25 cellular contexts compared by ENCODE assay signal in genomic region chr15:63512148-63512547, GRCh38. TPM values are rescaled to one million over a fixed set of nuclear protein-coding genes. Genes with fewer than 3 reads are reported as not detected.
DNase-seq lines count a peak whose midpoint lies in the region; ATAC-seq lines count a peak whose summit lies in the region.
"Had no signal": no experiment of that assay in that cellular context is flagged by ENCODE, and none has a peak within 500 bp of the region (broad histone marks: within the 10 kb centered on the region; RNA-seq: fewer than 3 reads in every experiment).

No MANE protein-coding gene starts in this region.

- H3K4me3 ChIP-seq in trophoblast cell (ENCODE audit: low read depth, low read length), result no peak overlapping the region
- H3K4me3 ChIP-seq: lower lobe of right lung, sigmoid colon had no signal

- no peak overlapping the region for H2BK12ac ChIP-seq in trophoblast cell (ENCODE audit: low read length)

- peaks cover 4% of the 10 kb centered on the region for H3K27me3 Mint-ChIP-seq in activated naive CD4-positive, alpha-beta T cell treated with anti-CD3 and anti-CD28 coated beads, Interleukin-2, amount 10 ng/mL, durations not matched to agents 7 days and 5 days
- no peaks in the 10 kb centered on the region for H3K27me3 Mint-ChIP-seq in IgD-negative memory B cell
- H3K27me3 Mint-ChIP-seq in central memory CD8-positive, alpha-beta T cell, result no peaks in the 10 kb centered on the region
- no peaks in the 10 kb centered on the region for H3K27me3 Mint-ChIP-seq in stimulated activated naive B cell treated with anti-CD40 and anti-IgM and Interleukin-4, amounts not matched to agents 10 μg/mL and 1 μg/mL and 100 μg/mL, for 72 hours
- H3K27me3 Mint-ChIP-seq: type B pancreatic cell had no signal

- no CpG with 5 or more reads among the region's 5 CpGs for WGBS in trophoblast cell (ENCODE audit: extremely low coverage, insufficient coverage, insufficient read length)

- no peak overlapping the region for H3K4ac ChIP-seq in trophoblast cell (ENCODE audit: low read depth, low read length)

- no peak overlapping the region for H3K27ac ChIP-seq in trophoblast cell (ENCODE audit: low read depth, low read length)
- no peak overlapping the region for H3K27ac ChIP-seq in substantia nigra (ENCODE audit: low read depth, low read length, poor library complexity, severe bottlenecking)
- H3K27ac ChIP-seq: foreskin keratinocyte, lower lobe of right lung had no signal

- no peaks in the 10 kb centered on the region for H3K27me3 ChIP-seq in trophoblast cell (ENCODE audit: insufficient read depth, low read length)
- H3K27me3 ChIP-seq: foreskin keratinocyte, sigmoid colon had no signal

- H3K36me3 ChIP-seq in trophoblast cell (ENCODE audit: control insufficient read depth in 1 of 2, insufficient read depth in 2 of 2, low read length in 2 of 2), result no peaks in the 10 kb centered on the region
- H3K36me3 ChIP-seq: lower lobe of right lung, sigmoid colon had no signal

- peaks cover 77% of the 10 kb centered on the region for H3K4me1 Mint-ChIP-seq in activated naive CD4-positive, alpha-beta T cell treated with anti-CD3 and anti-CD28 coated beads, Interleukin-2, amount 10 ng/mL, durations not matched to agents 7 days and 5 days
- peaks cover 64 to 76% (median 75%) of the 10 kb centered on the region in 3 donors for H3K4me1 Mint-ChIP-seq in IgD-negative memory B cell
- peaks cover 81% of the 10 kb centered on the region for H3K4me1 Mint-ChIP-seq in central memory CD8-positive, alpha-beta T cell
- H3K4me1 Mint-ChIP-seq in stimulated activated naive B cell treated with anti-CD40 and anti-IgM and Interleukin-4, amounts not matched to agents 10 μg/mL and 1 μg/mL and 100 μg/mL, for 72 hours, result peaks cover 50 to 82% of the 10 kb centered on the region in 2 donors

- no peaks in the 10 kb centered on the region for H3K9me3 Mint-ChIP-seq in activated naive CD4-positive, alpha-beta T cell treated with anti-CD3 and anti-CD28 coated beads, Interleukin-2, amount 10 ng/mL, durations not matched to agents 7 days and 5 days
- peaks cover 0 to 2% (median 0%) of the 10 kb centered on the region in 3 donors for H3K9me3 Mint-ChIP-seq in IgD-negative memory B cell
- H3K9me3 Mint-ChIP-seq in central memory CD8-positive, alpha-beta T cell, result no peaks in the 10 kb centered on the region
- peaks cover 0 to 2% of the 10 kb centered on the region in 2 donors for H3K9me3 Mint-ChIP-seq in stimulated activated naive B cell treated with anti-CD40 and anti-IgM and Interleukin-4, amounts not matched to agents 10 μg/mL and 1 μg/mL and 100 μg/mL, for 72 hours
- H3K9me3 Mint-ChIP-seq: H9, type B pancreatic cell had no signal

- H4K91ac ChIP-seq in trophoblast cell (ENCODE audit: low read depth, low read length), result no peak overlapping the region

- H2AFZ ChIP-seq in trophoblast cell (ENCODE audit: insufficient read depth, low read length, poor library complexity), result no peak overlapping the region

- H3K18ac ChIP-seq in trophoblast cell (ENCODE audit: low read length), result no peak overlapping the region

- H4K12ac ChIP-seq in trophoblast cell (ENCODE audit: low read depth, low read length), result no peak overlapping the region

- H3K79me1 ChIP-seq in trophoblast cell (ENCODE audit: low read length), result no peaks in the 10 kb centered on the region

- no peak for ATAC-seq in central memory CD8-positive, alpha-beta T cell (replicated peaks; ENCODE audit: extremely low read depth, poor library complexity, severe bottlenecking)
- ATAC-seq in stimulated activated naive B cell treated with anti-CD40 and anti-IgM and Interleukin-4, amounts not matched to agents 10 μg/mL and 1 μg/mL and 100 μg/mL, for 72 hours (replicated peaks), result no peak
- ATAC-seq in HG02840 (IDR thresholded peaks at IDR 0.05; ENCODE audit: low FRiP score, unreplicated experiment), result no peak
- ATAC-seq: foreskin keratinocyte, lower lobe of right lung, Right ventricle myocardium inferior had no signal

- no peak overlapping the region for H4K8ac ChIP-seq in trophoblast cell (ENCODE audit: low read depth, low read length)

- H3K4me3 Mint-ChIP-seq in activated naive CD4-positive, alpha-beta T cell treated with anti-CD3 and anti-CD28 coated beads, Interleukin-2, amount 10 ng/mL, durations not matched to agents 7 days and 5 days, result no peak overlapping the region
- H3K4me3 Mint-ChIP-seq in IgD-negative memory B cell, result peak overlapping the region in 2 of 4 donors; percentile 68 to 76
- H3K4me3 Mint-ChIP-seq in central memory CD8-positive, alpha-beta T cell, result peak overlapping the region; percentile 56
- peak overlapping the region in 1 of 2 donors; percentile 21 for H3K4me3 Mint-ChIP-seq in stimulated activated naive B cell treated with anti-CD40 and anti-IgM and Interleukin-4, amounts not matched to agents 10 μg/mL and 1 μg/mL and 100 μg/mL, for 72 hours
- H3K4me3 Mint-ChIP-seq: type B pancreatic cell had no signal

- no peaks in the 10 kb centered on the region for H3K79me2 ChIP-seq in trophoblast cell (ENCODE audit: control insufficient read depth, insufficient read depth, low read length, poor library complexity)

- no peak overlapping the region for H3K9ac ChIP-seq in trophoblast cell (ENCODE audit: low read length)

- H2BK5ac ChIP-seq in trophoblast cell (ENCODE audit: low read depth, low read length, poor library complexity), result no peak overlapping the region

- peak overlapping the region; percentile 74 for H3K27ac Mint-ChIP-seq in activated naive CD4-positive, alpha-beta T cell treated with anti-CD3 and anti-CD28 coated beads, Interleukin-2, amount 10 ng/mL, durations not matched to agents 7 days and 5 days
- peak overlapping the region in 2 of 3 donors; percentile 16 to 43 for H3K27ac Mint-ChIP-seq in IgD-negative memory B cell
- peak overlapping the region; percentile 95 for H3K27ac Mint-ChIP-seq in central memory CD8-positive, alpha-beta T cell (ENCODE audit: low read depth)
- peak overlapping the region; percentile 44 for H3K27ac Mint-ChIP-seq in stimulated activated naive B cell treated with anti-CD40 and anti-IgM and Interleukin-4, amounts not matched to agents 10 μg/mL and 1 μg/mL and 100 μg/mL, for 72 hours
- H3K27ac Mint-ChIP-seq: type B pancreatic cell had no signal

- no peak for DNase-seq in activated naive CD4-positive, alpha-beta T cell treated with anti-CD3 and anti-CD28 coated beads, Interleukin-2, amount 10 ng/mL, durations not matched to agents 7 days and 5 days
- DNase-seq in activated naive CD4-positive, alpha-beta T cell treated with anti-CD3 and anti-CD28 coated beads, Interleukin-2, amount 50 U/mL, for 16 hours, result no peak
- DNase-seq in central memory CD8-positive, alpha-beta T cell (ENCODE audit: low spot score in 2 of 2), result no peak
- no peak for DNase-seq in stimulated activated naive B cell treated with anti-CD40 and anti-IgM and Interleukin-4, amounts not matched to agents 10 μg/mL and 1 μg/mL and 100 μg/mL, for 72 hours
- no peak for DNase-seq in trophoblast cell
- no peak for DNase-seq in substantia nigra (lab: John Stamatoyannopoulos, UW)
- DNase-seq: activated CD4-positive, alpha-beta T cell treated with anti-CD3 and anti-CD28 coated beads for 48 hours; anterior cingulate cortex; Caco-2; caudate nucleus; EL; erythroblast; foreskin keratinocyte; H9; hippocampal formation; kidney; lower lobe of right lung; NCI-H187; NCI-H774; OCI-M1; sigmoid colon had no signal

- CTCF ChIA-PET in activated naive CD4-positive, alpha-beta T cell treated with anti-CD3 and anti-CD28 coated beads, Interleukin-2, amount 10 ng/mL, durations not matched to agents 7 days and 5 days (lab: Charles Lee), result no interaction called here

- H2AK5ac ChIP-seq in trophoblast cell (ENCODE audit: low read length), result no peak overlapping the region

- H3K14ac ChIP-seq in trophoblast cell (ENCODE audit: low read length), result no peak overlapping the region

- H3K36me3 Mint-ChIP-seq in activated naive CD4-positive, alpha-beta T cell treated with anti-CD3 and anti-CD28 coated beads, Interleukin-2, amount 10 ng/mL, durations not matched to agents 7 days and 5 days, result peaks cover 9% of the 10 kb centered on the region
- H3K36me3 Mint-ChIP-seq in IgD-negative memory B cell, result peaks cover 4% of the 10 kb centered on the region
- peaks cover 7% of the 10 kb centered on the region for H3K36me3 Mint-ChIP-seq in central memory CD8-positive, alpha-beta T cell (ENCODE audit: insufficient read depth)
- peaks cover 2 to 5% of the 10 kb centered on the region in 2 donors for H3K36me3 Mint-ChIP-seq in stimulated activated naive B cell treated with anti-CD40 and anti-IgM and Interleukin-4, amounts not matched to agents 10 μg/mL and 1 μg/mL and 100 μg/mL, for 72 hours
- H3K36me3 Mint-ChIP-seq: type B pancreatic cell had no signal

- H3K9me3 ChIP-seq in trophoblast cell (ENCODE audit: insufficient read depth, low read depth, low read length), result no peaks in the 10 kb centered on the region
- H3K9me3 ChIP-seq: Caco-2, lower lobe of right lung, sigmoid colon had no signal

- H3K23ac ChIP-seq in trophoblast cell (ENCODE audit: low read length), result no peak overlapping the region

- H3K4me1 ChIP-seq in trophoblast cell (ENCODE audit: control insufficient read depth in 1 of 2, insufficient read depth in 2 of 2, low read length in 2 of 2), result no peaks in the 10 kb centered on the region

- H2BK120ac ChIP-seq in trophoblast cell (ENCODE audit: insufficient read depth, low read length, poor library complexity), result no peak overlapping the region

- H3K4me2 ChIP-seq in trophoblast cell (ENCODE audit: low read length), result no peak overlapping the region

RNA-seq across cellular contexts. Expression of gene USP3, which starts 7.8 kb away (rescaled TPM):
- polyA plus RNA-seq in IgD-negative memory B cell, result 42.7 TPM
- 28.3 and 28.6 TPM in 2 replicates for polyA plus RNA-seq in trophoblast cell (2013)

Comparison
In these comparisons a context has a peak if more than half of its experiments do, and no peak if none do; other contexts are left out.
1. H3K27ac Mint-ChIP-seq: peak in every context shown above with its lines; median percentile 95 in central memory CD8-positive, alpha-beta T cell; 74 in activated naive CD4-positive, alpha-beta T cell treated with anti-CD3 and anti-CD28 coated beads, Interleukin-2, amount 10 ng/mL, durations not matched to agents 7 days and 5 days; 44 in stimulated activated naive B cell treated with anti-CD40 and anti-IgM and Interleukin-4, amounts not matched to agents 10 μg/mL and 1 μg/mL and 100 μg/mL, for 72 hours; 30 in IgD-negative memory B cell.